Comparison of ENCODE assay signal across 1 cellular context in the genomic region with DNA sequence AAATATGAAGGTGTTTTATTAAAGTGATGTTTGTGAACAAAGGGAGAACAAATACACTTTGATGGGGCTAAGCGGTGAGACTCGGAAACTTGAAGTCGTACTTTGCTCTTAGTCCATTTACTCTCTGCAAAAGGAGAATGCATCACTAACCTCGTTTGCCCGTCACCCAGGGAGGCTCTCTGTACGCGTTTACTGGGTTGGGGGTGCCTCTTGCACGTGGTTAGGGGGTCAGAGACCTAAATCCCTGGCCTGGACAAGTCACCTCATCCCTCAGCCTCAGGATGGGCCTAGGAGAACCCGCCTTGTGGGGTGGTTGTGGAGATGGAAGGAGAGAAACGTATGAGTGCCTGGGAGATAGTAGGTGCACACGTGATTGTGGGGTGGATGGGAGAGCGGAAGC.
TF ChIP-seq lines count a peak whose summit lies in the region.

No MANE protein-coding gene starts in this region.

TF ChIP-seq in SK-N-SH treated with all-trans-retinoic acid at 6 μM for 48 hours, 23 proteins besides CTCF, POLR2A, EP300 and RAD21 (continued from another document):
- TF ChIP-seq, protein P1, sequence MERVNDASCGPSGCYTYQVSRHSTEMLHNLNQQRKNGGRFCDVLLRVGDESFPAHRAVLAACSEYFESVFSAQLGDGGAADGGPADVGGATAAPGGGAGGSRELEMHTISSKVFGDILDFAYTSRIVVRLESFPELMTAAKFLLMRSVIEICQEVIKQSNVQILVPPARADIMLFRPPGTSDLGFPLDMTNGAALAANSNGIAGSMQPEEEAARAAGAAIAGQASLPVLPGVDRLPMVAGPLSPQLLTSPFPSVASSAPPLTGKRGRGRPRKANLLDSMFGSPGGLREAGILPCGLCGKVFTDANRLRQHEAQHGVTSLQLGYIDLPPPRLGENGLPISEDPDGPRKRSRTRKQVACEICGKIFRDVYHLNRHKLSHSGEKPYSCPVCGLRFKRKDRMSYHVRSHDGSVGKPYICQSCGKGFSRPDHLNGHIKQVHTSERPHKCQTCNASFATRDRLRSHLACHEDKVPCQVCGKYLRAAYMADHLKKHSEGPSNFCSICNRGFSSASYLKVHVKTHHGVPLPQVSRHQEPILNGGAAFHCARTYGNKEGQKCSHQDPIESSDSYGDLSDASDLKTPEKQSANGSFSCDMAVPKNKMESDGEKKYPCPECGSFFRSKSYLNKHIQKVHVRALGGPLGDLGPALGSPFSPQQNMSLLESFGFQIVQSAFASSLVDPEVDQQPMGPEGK (CRISPR knock-in tag; IDR thresholded peaks at IDR 0.05; ENCODE audit: borderline replicate concordance): no peak
- TF ChIP-seq, protein P2, sequence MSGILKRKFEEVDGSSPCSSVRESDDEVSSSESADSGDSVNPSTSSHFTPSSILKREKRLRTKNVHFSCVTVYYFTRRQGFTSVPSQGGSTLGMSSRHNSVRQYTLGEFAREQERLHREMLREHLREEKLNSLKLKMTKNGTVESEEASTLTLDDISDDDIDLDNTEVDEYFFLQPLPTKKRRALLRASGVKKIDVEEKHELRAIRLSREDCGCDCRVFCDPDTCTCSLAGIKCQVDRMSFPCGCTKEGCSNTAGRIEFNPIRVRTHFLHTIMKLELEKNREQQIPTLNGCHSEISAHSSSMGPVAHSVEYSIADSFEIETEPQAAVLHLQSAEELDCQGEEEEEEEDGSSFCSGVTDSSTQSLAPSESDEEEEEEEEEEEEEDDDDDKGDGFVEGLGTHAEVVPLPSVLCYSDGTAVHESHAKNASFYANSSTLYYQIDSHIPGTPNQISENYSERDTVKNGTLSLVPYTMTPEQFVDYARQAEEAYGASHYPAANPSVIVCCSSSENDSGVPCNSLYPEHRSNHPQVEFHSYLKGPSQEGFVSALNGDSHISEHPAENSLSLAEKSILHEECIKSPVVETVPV (CRISPR knock-in tag; IDR thresholded peaks at IDR 0.05): no peak
- TF ChIP-seq BACH2 (CRISPR knock-in tag; IDR thresholded peaks at IDR 0.05; ENCODE audit: borderline replicate concordance) (no peak), TCF4 (CRISPR knock-in tag; IDR thresholded peaks at IDR 0.05; ENCODE audit: borderline replicate concordance) (no peak)
